ENCODE assay signal across 23 cellular contexts in the genomic region with DNA sequence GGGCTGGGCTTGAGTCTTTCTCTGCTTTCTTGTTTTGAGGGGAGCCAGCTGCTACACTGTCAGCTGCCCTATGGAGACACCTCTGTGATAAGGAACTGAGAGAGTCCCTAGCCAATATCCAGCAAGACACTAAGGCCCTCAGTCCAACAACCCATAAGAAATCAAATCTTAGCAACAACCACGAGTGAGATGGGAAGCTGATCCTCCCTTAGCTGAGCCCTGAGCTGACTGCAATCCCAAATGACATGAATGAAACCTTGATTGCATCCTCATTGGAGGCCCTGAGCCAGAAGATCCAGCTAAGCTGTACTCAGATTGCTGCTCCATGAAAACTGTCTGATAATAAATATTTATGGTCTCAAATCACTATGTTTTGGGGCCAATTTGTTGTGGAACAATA.
"Had no signal": no experiment of that assay in that cellular context is flagged by ENCODE, and none has a peak within 500 bp of the region (broad histone marks: within the 10 kb centered on the region; RNA-seq: fewer than 3 reads in every experiment).

No MANE protein-coding gene starts in this region.

- H3K4me3 ChIP-seq: Peyer's patch, SK-N-MC had no signal

- ATAC-seq: activated T-helper 17 cell treated with anti-CD3 and anti-CD28 coated beads, Interleukin-2, amount 50 U/mL, for 72 hours; T-cell had no signal

- H3K27me3 ChIP-seq: brain microvascular endothelial cell, Peyer's patch had no signal

- H3K9me3 ChIP-seq: Peyer's patch had no signal

- H3K4me1 ChIP-seq: Peyer's patch had no signal

- H3K27ac ChIP-seq: brain microvascular endothelial cell, Peyer's patch, SK-N-MC had no signal

- H3K36me3 ChIP-seq: brain microvascular endothelial cell, Peyer's patch had no signal

- DNase-seq: activated B cell treated with CpG ODN at 0.5 μM for 24 hours; activated CD4-positive, alpha-beta memory T cell treated with anti-CD3 and anti-CD28 coated beads, Interleukin-2, amount 10 ng/mL, durations not matched to agents 7 days and 5 days; activated CD4-positive, alpha-beta T cell treated with anti-CD3 and anti-CD28 coated beads for 1 hour; activated CD4-positive, alpha-beta T cell treated with anti-CD3 and anti-CD28 coated beads, Interleukin-2, amount 50 U/mL, for 1 hour; activated gamma-delta T cell; activated naive CD4-positive, alpha-beta T cell treated with anti-CD3 and anti-CD28 coated beads for 36 hours; activated T-cell treated with anti-CD3 and anti-CD28 coated beads for 4 hours; activated T-cell treated with anti-CD3 and anti-CD28 coated beads, Interleukin-2, amount 50 U/mL, for 48 hours; brain microvascular endothelial cell; Karpas-422; MM.1S; NCI-H1105 treated with DMSO at 0.1 percent for 48 hours; NCI-H1436 treated with DMSO at 0.1 percent for 48 hours; NCI-H187; NCI-H2081; NCI-H524; Peyer's patch; SIG-M5; T-cell; T-helper 2 cell; T1000 had no signal
